Comparison of ENCODE assay signal across 1 cellular context in the genomic region with DNA sequence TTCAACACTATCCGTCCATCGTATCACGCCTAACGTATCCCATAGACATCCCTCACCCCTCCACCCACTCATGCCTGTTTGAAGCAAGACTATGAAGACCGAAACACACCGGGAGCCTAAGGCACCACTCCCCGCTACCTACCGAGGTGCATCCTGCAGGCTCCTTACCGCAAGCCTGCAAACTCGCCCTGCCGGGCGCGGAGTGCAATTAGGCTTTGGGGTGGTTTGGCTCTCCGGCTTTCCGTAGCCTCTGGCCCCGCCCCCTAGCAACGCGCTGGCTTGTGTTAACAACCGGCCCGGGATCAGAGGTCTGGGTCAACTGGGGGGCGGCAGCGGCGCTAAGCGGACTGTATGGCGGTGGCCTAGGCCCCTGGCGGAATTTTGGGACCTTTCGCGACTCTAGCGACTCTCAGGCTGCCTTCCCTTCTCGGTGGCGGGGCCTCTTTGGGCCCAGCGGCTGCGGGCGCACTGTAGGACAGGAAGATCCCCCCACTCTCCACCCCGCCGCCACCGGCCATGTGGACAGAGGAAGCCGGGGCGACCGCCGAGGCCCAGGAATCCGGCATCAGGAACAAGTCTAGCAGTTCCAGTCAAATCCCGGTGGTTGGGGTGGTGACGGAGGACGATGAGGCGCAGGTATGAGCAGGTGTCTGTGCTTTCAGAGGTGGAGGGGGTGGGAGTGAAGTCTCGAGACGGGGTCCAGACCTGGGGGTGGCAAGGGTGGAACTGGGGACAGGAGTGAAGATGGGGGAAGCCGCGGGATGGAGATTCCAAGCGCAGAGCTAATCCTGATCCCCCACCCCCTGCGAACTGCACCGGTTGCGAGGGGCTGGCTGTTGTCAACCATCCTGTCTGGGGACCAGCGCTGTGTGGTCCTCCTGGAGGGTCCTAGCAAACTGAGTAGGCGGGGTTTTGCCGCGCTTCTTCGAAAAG.
TF ChIP-seq lines count a peak whose summit lies in the region.

A gene with protein sequence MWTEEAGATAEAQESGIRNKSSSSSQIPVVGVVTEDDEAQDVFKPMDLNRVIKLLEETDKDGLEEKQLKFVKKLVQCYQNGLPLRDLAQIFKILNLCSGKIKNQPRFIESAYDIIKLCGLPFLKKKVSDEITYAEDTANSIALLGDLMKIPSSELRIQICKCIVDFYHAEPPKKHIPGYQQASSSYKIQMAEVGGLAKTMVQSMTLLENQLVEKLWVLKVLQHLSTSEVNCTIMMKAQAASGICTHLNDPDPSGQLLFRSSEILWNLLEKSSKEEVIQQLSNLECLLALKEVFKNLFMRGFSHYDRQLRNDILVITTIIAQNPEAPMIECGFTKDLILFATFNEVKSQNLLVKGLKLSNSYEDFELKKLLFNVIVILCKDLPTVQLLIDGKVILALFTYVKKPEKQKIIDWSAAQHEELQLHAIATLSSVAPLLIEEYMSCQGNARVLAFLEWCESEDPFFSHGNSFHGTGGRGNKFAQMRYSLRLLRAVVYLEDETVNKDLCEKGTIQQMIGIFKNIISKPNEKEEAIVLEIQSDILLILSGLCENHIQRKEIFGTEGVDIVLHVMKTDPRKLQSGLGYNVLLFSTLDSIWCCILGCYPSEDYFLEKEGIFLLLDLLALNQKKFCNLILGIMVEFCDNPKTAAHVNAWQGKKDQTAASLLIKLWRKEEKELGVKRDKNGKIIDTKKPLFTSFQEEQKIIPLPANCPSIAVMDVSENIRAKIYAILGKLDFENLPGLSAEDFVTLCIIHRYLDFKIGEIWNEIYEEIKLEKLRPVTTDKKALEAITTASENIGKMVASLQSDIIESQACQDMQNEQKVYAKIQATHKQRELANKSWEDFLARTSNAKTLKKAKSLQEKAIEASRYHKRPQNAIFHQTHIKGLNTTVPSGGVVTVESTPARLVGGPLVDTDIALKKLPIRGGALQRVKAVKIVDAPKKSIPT (plus strand): TSS at position 266 of the 933 bp plus-strand sequence. CDS start 251 bp downstream, at position 517.

TF ChIP-seq in IMR-90, 13 proteins besides CTCF, POLR2A, EP300 and RAD21:
- TF ChIP-seq MAZ (IDR thresholded peaks at IDR 0.05; ENCODE audit: borderline replicate concordance, low read depth, low read length) (peak; percentile 67; the same call in 1 of the 2 replicates), NFE2L2 (IDR thresholded peaks at IDR 0.05; ENCODE audit: low read depth, low read length) (no peak), MXI1 (IDR thresholded peaks at IDR 0.05; ENCODE audit: borderline replicate concordance, low read depth, low read length) (peak; percentile 42; the same call in 1 of the 2 replicates)
TF ChIP-seq in IMR-90: peak in this region for 2.
